25 cellular contexts compared by ENCODE assay signal in genomic region chr7:11330208-11330607, GRCh38.
"Had no signal": no experiment of that assay in that cellular context is flagged by ENCODE, and none has a peak within 500 bp of the region (broad histone marks: within the 10 kb centered on the region; RNA-seq: fewer than 3 reads in every experiment).

No MANE protein-coding gene starts in this region.

- ATAC-seq: activated CD4-positive, CD25-positive, alpha-beta regulatory T cell treated with anti-CD3 and anti-CD28 coated beads, Interleukin-2, amount 50 U/mL, for 24 hours; activated CD8-positive, alpha-beta T cell treated with anti-CD3 and anti-CD28 coated beads for 36 hours; activated T-cell treated with anti-CD3 and anti-CD28 coated beads, Interleukin-2, amount 50 U/mL, for 4 hours; activated T-helper 17 cell treated with anti-CD3 and anti-CD28 coated beads, Interleukin-2, amount 50 U/mL, for 72 hours; heart left ventricle; T-helper 17 cell had no signal

- H3K4me1 ChIP-seq: heart left ventricle had no signal

- H3K27me3 ChIP-seq: brain microvascular endothelial cell, heart left ventricle had no signal

- H3K4me3 ChIP-seq: heart left ventricle had no signal

- DNase-seq: activated B cell treated with CpG ODN at 0.5 μM for 24 hours; activated CD4-positive, alpha-beta T cell treated with anti-CD3 and anti-CD28 coated beads for 48 hours; activated CD4-positive, alpha-beta T cell treated with anti-CD3 and anti-CD28 coated beads, Interleukin-2, amount 50 U/mL, for 1 hour; activated CD4-positive, alpha-beta T cell treated with anti-CD3 and anti-CD28 coated beads, Interleukin-2, amount 50 U/mL, for 48 hours; activated CD8-positive, alpha-beta memory T cell treated with anti-CD3 and anti-CD28 coated beads for 24 hours; activated CD8-positive, alpha-beta T cell treated with anti-CD3 and anti-CD28 coated beads for 36 hours; activated effector memory CD4-positive, alpha-beta T cell treated with Interleukin-2 at 50 U/mL for 16 hours; activated gamma-delta T cell treated with Interleukin-2 at 50 U/mL for 16 hours; activated naive CD4-positive, alpha-beta T cell treated with anti-CD3 and anti-CD28 coated beads, Interleukin-2, amount 50 U/mL, for 16 hours; activated naive CD4-positive, alpha-beta T cell treated with Interleukin-2 at 50 U/mL for 16 hours; activated T-cell treated with anti-CD3 and anti-CD28 coated beads, Interleukin-2, amount 50 U/mL, for 4 hours; amniotic stem cell; anterior cingulate cortex; brain microvascular endothelial cell; caudate nucleus; cortex of kidney; effector CD8-positive, alpha-beta T cell; foreskin fibroblast; heart left ventricle; T-helper 17 cell; T1000; WERI-Rb-1 had no signal

- H3K36me3 ChIP-seq: brain microvascular endothelial cell, heart left ventricle, WERI-Rb-1 had no signal

- H3K27ac ChIP-seq: brain microvascular endothelial cell, epithelial cell of prostate, heart left ventricle, WERI-Rb-1 had no signal
